27 cellular contexts compared by ENCODE assay signal in genomic region chr15:99632521-99632920, GRCh38.
DNase-seq lines count a peak whose midpoint lies in the region; FAIRE-seq and TF ChIP-seq lines count a peak whose summit lies in the region.
"Had no signal": no experiment of that assay in that cellular context is flagged by ENCODE, and none has a peak within 500 bp of the region (broad histone marks: within the 10 kb centered on the region; RNA-seq: fewer than 3 reads in every experiment).

No MANE protein-coding gene starts in this region.

- peaks cover 19 to 61% (median 36%) of the 10 kb centered on the region in 10 experiments for H3K4me1 ChIP-seq in BLaER1 treated with 17β-estradiol and CSF1 and Interleukin-3, amounts not matched to agents 10 nM and 100 nM
- peaks cover 7% of the 10 kb centered on the region for H3K4me1 ChIP-seq in smooth muscle cell (ENCODE audit: low read depth)

- DNase-seq in fibroblast of peridontal ligament (ENCODE audit: extremely low read depth) (peak; percentile 12), smooth muscle cell (lab: John Stamatoyannopoulos, UW; ENCODE audit: unreplicated experiment) (no peak), dorsolateral prefrontal cortex (no peak), erythroblast (lab: John Stamatoyannopoulos, UW) (no peak), DMS53 (lab: John Stamatoyannopoulos, UW) (no peak)
- DNase-seq: activated CD4-positive, CD25-positive, alpha-beta regulatory T cell treated with anti-CD3 and anti-CD28 coated beads, Interleukin-2, amount 50 U/mL, for 72 hours; activated CD8-positive, alpha-beta T cell treated with anti-CD3 and anti-CD28 coated beads for 36 hours; activated effector memory CD4-positive, alpha-beta T cell treated with Interleukin-2 at 50 U/mL for 16 hours; activated naive CD8-positive, alpha-beta T cell treated with anti-CD3 and anti-CD28 coated beads for 36 hours; CD4-positive, CD25-positive, alpha-beta regulatory T cell; cerebellar nuclear complex; effector CD4-positive, alpha-beta T cell; foreskin fibroblast; Karpas-422; MV-4-11; NCI-H1436 treated with DMSO at 0.1 percent for 48 hours; NCI-H748 treated with DMSO at 0.1 percent for 48 hours; stimulated activated CD4-positive, alpha-beta T cell treated with anti-CD3 and anti-CD28 coated beads, Interleukin-2, amount 100 ng/mL, for 24 hours; T-cell; transverse colon had no signal

- intact Hi-C loops in dorsolateral prefrontal cortex (cut with DNase I), result no loop called here

- no peak overlapping the region for H2AFZ ChIP-seq in smooth muscle cell (ENCODE audit: low read depth)

- TF ChIP-seq CTCF in smooth muscle cell (IDR thresholded peaks at IDR 0.05; ENCODE audit: borderline replicate concordance, insufficient read depth, poor library complexity, severe bottlenecking) (no peak), dorsolateral prefrontal cortex (IDR thresholded peaks at IDR 0.05 in 54 of 56, conservative IDR thresholded peaks at IDR 0.05 in 2 of 56; ENCODE audit: low read depth in 1 of 56, partially characterized antibody in 56 of 56) (no peak)

- H3K9me3 ChIP-seq in BLaER1 treated with 17β-estradiol and CSF1 and Interleukin-3, amounts not matched to agents 10 nM and 100 nM (replicated peaks in 1 of 11), result peaks cover 25 to 82% (median 66%) of the 10 kb centered on the region in 11 experiments
- no peaks in the 10 kb centered on the region for H3K9me3 ChIP-seq in smooth muscle cell (replicated peaks; ENCODE audit: low read depth)
- H3K9me3 ChIP-seq: transverse colon had no signal

- peaks cover 78% of the 10 kb centered on the region for H3K79me2 ChIP-seq in smooth muscle cell (ENCODE audit: low read depth)

- H3K9ac ChIP-seq in BLaER1 treated with 17β-estradiol and CSF1 and Interleukin-3, amounts not matched to agents 10 nM and 100 nM, result no peak overlapping the region
- no peak overlapping the region for H3K9ac ChIP-seq in smooth muscle cell (ENCODE audit: low read depth)

- peak; percentile 9 for FAIRE-seq in TTC549 (lab: Jason Lieb, UNC)
- FAIRE-seq: astrocyte, D721Med, GM12891 had no signal

- H4K20me1 ChIP-seq in BLaER1 treated with 17β-estradiol and CSF1 and Interleukin-3, amounts not matched to agents 10 nM and 100 nM, result peaks cover 0 to 40% (median 21%) of the 10 kb centered on the region in 11 experiments; a peak in 14 of 22 replicates
- peaks cover 46% of the 10 kb centered on the region for H4K20me1 ChIP-seq in smooth muscle cell (ENCODE audit: low read depth)

- peak overlapping the region in 8 of 11 experiments; percentile 53 to 93 (median 82); a peak in 13 of 22 replicates for H3K4me2 ChIP-seq in BLaER1 treated with 17β-estradiol and CSF1 and Interleukin-3, amounts not matched to agents 10 nM and 100 nM
- H3K4me2 ChIP-seq in smooth muscle cell, result no peak overlapping the region

- TF ChIP-seq POLR2A in erythroblast (IDR thresholded peaks at IDR 0.05; ENCODE audit: low read length), result no peak

- H3K4me3 ChIP-seq in BLaER1 treated with 17β-estradiol and CSF1 and Interleukin-3, amounts not matched to agents 10 nM and 100 nM, result no peak overlapping the region
- H3K4me3 ChIP-seq in smooth muscle cell, result no peak overlapping the region
- H3K4me3 ChIP-seq in dorsolateral prefrontal cortex, result no peak overlapping the region
- H3K4me3 ChIP-seq: skin epidermis, transverse colon had no signal

- peak overlapping the region in 5 of 11 experiments; percentile 11 to 83 (median 80); a peak in 7 of 22 replicates for H3K27ac ChIP-seq in BLaER1 treated with 17β-estradiol and CSF1 and Interleukin-3, amounts not matched to agents 10 nM and 100 nM
- H3K27ac ChIP-seq in smooth muscle cell (ENCODE audit: low read depth), result peak overlapping the region; percentile 48
- peak overlapping the region in 4 of 59 donors; percentile 4 to 11 (median 8) for H3K27ac ChIP-seq in dorsolateral prefrontal cortex
- H3K27ac ChIP-seq: HL-60 had no signal

- no peaks in the 10 kb centered on the region for H3F3A ChIP-seq in smooth muscle cell (ENCODE audit: low read depth)

- H3K27me3 ChIP-seq in BLaER1 treated with 17β-estradiol and CSF1 and Interleukin-3, amounts not matched to agents 10 nM and 100 nM, result no peaks in the 10 kb centered on the region
- H3K27me3 ChIP-seq in smooth muscle cell (ENCODE audit: low read depth), result no peaks in the 10 kb centered on the region
- H3K27me3 ChIP-seq in dorsolateral prefrontal cortex, result no peaks in the 10 kb centered on the region
- H3K27me3 ChIP-seq: transverse colon had no signal

- H3K36me3 ChIP-seq in BLaER1 treated with 17β-estradiol and CSF1 and Interleukin-3, amounts not matched to agents 10 nM and 100 nM, result peaks cover 39 to 81% (median 74%) of the 10 kb centered on the region in 11 experiments
- no peaks in the 10 kb centered on the region for H3K36me3 ChIP-seq in smooth muscle cell (ENCODE audit: low read depth)

- 92% methylated on average over 2 of the region's 2 CpGs for WGBS in smooth muscle cell (ENCODE audit: low lambda C conversion rate)
